1 cellular context compared by ENCODE assay signal in genomic region chr3:17840651-17841050, GRCh38.
TF ChIP-seq lines count a peak whose summit lies in the region.

No MANE protein-coding gene starts in this region.

TF ChIP-seq in A549, 52 proteins besides CTCF, POLR2A, EP300 and RAD21:
- TF ChIP-seq E2F6 (IDR thresholded peaks at IDR 0.05; ENCODE audit: borderline replicate concordance, low read depth) (no peak), KDM5A (IDR thresholded peaks at IDR 0.05) (no peak), SMC3 (IDR thresholded peaks at IDR 0.05) (no peak), NPAS2 (CRISPR knock-in tag; IDR thresholded peaks at IDR 0.05; ENCODE audit: borderline replicate concordance) (no peak), MAZ (IDR thresholded peaks at IDR 0.05; ENCODE audit: borderline replicate concordance, low read depth, low read length) (no peak), ZFP36 (IDR thresholded peaks at IDR 0.05; ENCODE audit: borderline replicate concordance, partially characterized antibody) (no peak), HOXA7 (CRISPR knock-in tag; IDR thresholded peaks at IDR 0.05) (no peak), ZNF302 (CRISPR knock-in tag; IDR thresholded peaks at IDR 0.05) (no peak)
- TF ChIP-seq, protein P1, sequence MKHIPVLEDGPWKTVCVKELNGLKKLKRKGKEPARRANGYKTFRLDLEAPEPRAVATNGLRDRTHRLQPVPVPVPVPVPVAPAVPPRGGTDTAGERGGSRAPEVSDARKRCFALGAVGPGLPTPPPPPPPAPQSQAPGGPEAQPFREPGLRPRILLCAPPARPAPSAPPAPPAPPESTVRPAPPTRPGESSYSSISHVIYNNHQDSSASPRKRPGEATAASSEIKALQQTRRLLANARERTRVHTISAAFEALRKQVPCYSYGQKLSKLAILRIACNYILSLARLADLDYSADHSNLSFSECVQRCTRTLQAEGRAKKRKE (CRISPR knock-in tag; IDR thresholded peaks at IDR 0.05; ENCODE audit: low read depth): no peak
- TF ChIP-seq, protein P2, sequence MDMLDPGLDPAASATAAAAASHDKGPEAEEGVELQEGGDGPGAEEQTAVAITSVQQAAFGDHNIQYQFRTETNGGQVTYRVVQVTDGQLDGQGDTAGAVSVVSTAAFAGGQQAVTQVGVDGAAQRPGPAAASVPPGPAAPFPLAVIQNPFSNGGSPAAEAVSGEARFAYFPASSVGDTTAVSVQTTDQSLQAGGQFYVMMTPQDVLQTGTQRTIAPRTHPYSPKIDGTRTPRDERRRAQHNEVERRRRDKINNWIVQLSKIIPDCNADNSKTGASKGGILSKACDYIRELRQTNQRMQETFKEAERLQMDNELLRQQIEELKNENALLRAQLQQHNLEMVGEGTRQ (IDR thresholded peaks at IDR 0.05): no peak
